In genomic region chr2:147182260-147182659, GRCh38 we compare ENCODE assay signal across 9 cellular contexts.
DNase-seq lines count a peak whose midpoint lies in the region; ATAC-seq and TF ChIP-seq lines count a peak whose summit lies in the region.
"Had no signal": no experiment of that assay in that cellular context is flagged by ENCODE, and none has a peak within 500 bp of the region (broad histone marks: within the 10 kb centered on the region; RNA-seq: fewer than 3 reads in every experiment).

No MANE protein-coding gene starts in this region.

- H3K4me3 Mint-ChIP-seq in type B pancreatic cell, result no peak overlapping the region

- no peak overlapping the region for H3K4me3 ChIP-seq in WERI-Rb-1 (ENCODE audit: low read depth, low read length)

- no peak for TF ChIP-seq CTCF in type B pancreatic cell (conservative IDR thresholded peaks at IDR 0.05)
- no peak for TF ChIP-seq CTCF in WERI-Rb-1 (IDR thresholded peaks at IDR 0.05; ENCODE audit: low read depth, low read length)

- H3K27ac ChIP-seq in WERI-Rb-1, result no peak overlapping the region

- DNase-seq in activated T-cell treated with anti-CD3 and anti-CD28 coated beads for 24 hours (ENCODE audit: low read depth) (peak; percentile 47), G401 (ENCODE audit: low spot score) (no peak), NCI-H345 (lab: John Stamatoyannopoulos, UW) (no peak), type B pancreatic cell (ENCODE audit: extremely low spot score, unreplicated experiment) (no peak), WERI-Rb-1 (no peak)
- DNase-seq in stimulated activated CD4-positive, alpha-beta T cell treated with anti-CD3 and anti-CD28 coated beads, Interleukin-1b, Interleukin-23, amount 100 ng/mL, for 48 hours, result peak; percentile 65
- DNase-seq: IMR-90 had no signal

- ATAC-seq in GM19438 (IDR thresholded peaks at IDR 0.05; ENCODE audit: low read depth, unreplicated experiment) (peak; percentile 67), HG03139 (IDR thresholded peaks at IDR 0.05; ENCODE audit: unreplicated experiment) (peak; percentile 55)

- no peaks in the 10 kb centered on the region for H3K36me3 Mint-ChIP-seq in type B pancreatic cell

- no peaks in the 10 kb centered on the region for H3K36me3 ChIP-seq in WERI-Rb-1

- no peaks in the 10 kb centered on the region for H3K27me3 Mint-ChIP-seq in type B pancreatic cell

- H3K9me3 Mint-ChIP-seq in type B pancreatic cell, result peaks cover 20% of the 10 kb centered on the region

- H3K27ac Mint-ChIP-seq in type B pancreatic cell, result no peak overlapping the region

- H3K27me3 ChIP-seq in WERI-Rb-1 (ENCODE audit: insufficient read depth, low read depth, severe bottlenecking), result no peaks in the 10 kb centered on the region

- H3K4me1 Mint-ChIP-seq in type B pancreatic cell (ENCODE audit: unreplicated experiment), result peaks cover 4% of the 10 kb centered on the region

- no peaks in the 10 kb centered on the region for H3K9me3 ChIP-seq in WERI-Rb-1 (ENCODE audit: severe bottlenecking)

- in situ Hi-C loops in G401 (cut with HindIII; ENCODE audit: low sequenced_read_pairs), result no loop called here

Comparison
In these comparisons a context has a peak if more than half of its experiments do, and no peak if none do; other contexts are left out.
1. DNase-seq: peak in activated T-cell treated with anti-CD3 and anti-CD28 coated beads for 24 hours (single experiment) and stimulated activated CD4-positive, alpha-beta T cell treated with anti-CD3 and anti-CD28 coated beads, Interleukin-1b, Interleukin-23, amount 100 ng/mL, for 48 hours (single experiment); none in G401 (single experiment), NCI-H345 (single experiment), type B pancreatic cell (single experiment) and WERI-Rb-1 (single experiment).